Comparison of ENCODE assay signal across 8 cellular contexts in genomic region chr7:43700059-43700501, GRCh38. TPM values are rescaled to one million over a fixed set of nuclear protein-coding genes. Genes with fewer than 3 reads are reported as not detected.
DNase-seq lines count a peak whose midpoint lies in the region; ATAC-seq and TF ChIP-seq lines count a peak whose summit lies in the region.

No MANE protein-coding gene starts in this region.

- H3K27me3 ChIP-seq in heart right ventricle (no peaks in the 10 kb centered on the region), skeletal muscle satellite cell (ENCODE audit: control insufficient read depth, insufficient read depth, low read length) (no peaks in the 10 kb centered on the region)

- H3K27ac Mint-ChIP-seq in activated B cell treated with CpG ODN at 0.5 μM for 24 hours: peak overlapping the region; percentile 68

- H3K9ac ChIP-seq in skeletal muscle satellite cell (ENCODE audit: low read depth, low read length): peak overlapping the region; percentile 51

- H3K36me3 Mint-ChIP-seq in activated B cell treated with CpG ODN at 0.5 μM for 24 hours (ENCODE audit: low read depth): peaks cover 13% of the 10 kb centered on the region

- ATAC-seq in activated B cell treated with CpG ODN at 0.5 μM for 24 hours (ENCODE audit: low read depth) (peak; percentile 84), heart right ventricle (peak in 7 of 8 donors; percentile 49 to 83 (median 60))

- POLR2A ChIA-PET in activated B cell treated with CpG ODN at 0.5 μM for 24 hours (lab: Charles Lee): interaction anchor here (0.5 to 5.1 kb wide), 13 partner anchors 10 to 170 kb away, joined by 3 to 295 read pairs (median 5); partner anchors contain the start of genes MRPS24 and STK17A

- 23 to 40% methylated on average over 6 of the region's 6 CpGs for WGBS in heart right ventricle, 2 donors

- in situ Hi-C loops in GM13976 (cut with MboI; ENCODE audit: low sequenced_read_pairs, unreplicated experiment): loop anchor here (25.0 kb wide), 2 partner anchors 238 to 413 kb away; no protein-coding TSS in a partner anchor

- H3K4me3 ChIP-seq in heart right ventricle (no peak overlapping the region), skeletal muscle satellite cell (ENCODE audit: low read length) (no peak overlapping the region)

- peak overlapping the region; percentile 21 for H3K4me3 Mint-ChIP-seq in activated B cell treated with CpG ODN at 0.5 μM for 24 hours

- intact Hi-C loops in activated B cell treated with CpG ODN at 0.5 μM for 24 hours (cut with micrococcal nuclease) (loop anchor here (1.0 to 2.0 kb wide), 5 partner anchors 21 to 139 kb away; no protein-coding TSS in a partner anchor), heart right ventricle (cut with DNase I) (loop anchor here in 7 of 10 donors (1.0 to 10.0 kb wide), 7 partner anchors 63 to 765 kb away; partner anchors contain the start of genes STK17A (in 3 of the 7), MRPL32 (in 1 of the 7) and PSMA2 (in 1 of the 7))

- peak; percentile 56 for TF ChIP-seq CTCF in GM13976 (IDR thresholded peaks at IDR 0.05; ENCODE audit: borderline replicate concordance, control extremely low read depth, extremely low read depth, insufficient read depth, missing control alignments)
- peak; percentile 41 for TF ChIP-seq CTCF in activated B cell treated with CpG ODN at 0.5 μM for 24 hours (IDR thresholded peaks at IDR 0.05)
- peak; percentile 50 to 87 (median 76) for TF ChIP-seq CTCF in heart right ventricle (IDR thresholded peaks at IDR 0.05)
- no peak for TF ChIP-seq CTCF in GM20000 (IDR thresholded peaks at IDR 0.05; ENCODE audit: extremely low read depth, missing control alignments)

- H3K9me3 Mint-ChIP-seq in activated B cell treated with CpG ODN at 0.5 μM for 24 hours: no peaks in the 10 kb centered on the region

- H3K27ac ChIP-seq in heart right ventricle: no peak overlapping the region

- no peaks in the 10 kb centered on the region for H3K27me3 Mint-ChIP-seq in activated B cell treated with CpG ODN at 0.5 μM for 24 hours

- H3K4me1 ChIP-seq in heart right ventricle (peaks cover 0 to 30% (median 7%) of the 10 kb centered on the region in 9 donors), skeletal muscle satellite cell (ENCODE audit: control insufficient read depth, insufficient read depth, low read length) (peaks cover 14% of the 10 kb centered on the region)

- peaks cover 0 to 4% (median 0%) of the 10 kb centered on the region in 11 donors for H3K9me3 ChIP-seq in heart right ventricle
- no peaks in the 10 kb centered on the region for H3K9me3 ChIP-seq in skeletal muscle satellite cell (replicated peaks; ENCODE audit: low read length)

- H3K4me1 Mint-ChIP-seq in activated B cell treated with CpG ODN at 0.5 μM for 24 hours: peaks cover 30% of the 10 kb centered on the region

- peak; percentile 43 for DNase-seq in AG20443 (ENCODE audit: low spot score)
- DNase-seq in GM13976 (ENCODE audit: low spot score): no peak
- DNase-seq in NCI-H1930 (lab: John Stamatoyannopoulos, UW): peak; percentile 21 to 33
- no peak for DNase-seq in activated B cell treated with CpG ODN at 0.5 μM for 24 hours
- DNase-seq in heart right ventricle: no peak
- no peak for DNase-seq in effector CD8-positive, alpha-beta T cell (lab: John Stamatoyannopoulos, UW)
- no peak for DNase-seq in GM20000 (ENCODE audit: low spot score)

- CTCF ChIA-PET in activated B cell treated with CpG ODN at 0.5 μM for 24 hours (lab: Charles Lee): interaction anchor here (0.6 to 6.8 kb wide), 42 partner anchors 9 to 790 kb away, joined by 3 to 648 read pairs (median 5); partner anchors contain the start of genes COA1 and STK17A

- peaks cover 0 to under 1% (median 0%) of the 10 kb centered on the region in 9 donors for H3K36me3 ChIP-seq in heart right ventricle
- H3K36me3 ChIP-seq in skeletal muscle satellite cell (ENCODE audit: insufficient read depth, low read length): no peaks in the 10 kb centered on the region

- H3K4me2 ChIP-seq in skeletal muscle satellite cell (ENCODE audit: low read length): no peak overlapping the region

RNA-seq across cellular contexts. Expression of gene COA1, which starts 29.2 kb away (rescaled TPM):
- total RNA-seq in activated B cell treated with CpG ODN at 0.5 μM for 24 hours: 49.2 and 56.9 TPM in 2 replicates
- total RNA-seq in heart right ventricle: 10 to 100 TPM; 64.5 to 83.1 (median 75.4) TPM
- polyA plus RNA-seq in heart right ventricle: 10 to 100 TPM; 52.1 to 83.3 TPM
- total RNA-seq in skeletal muscle satellite cell (2012; rRNA removed): 36.0 and 74.7 TPM in 2 replicates

RNA-seq across cellular contexts. Expression of gene BLVRA, which starts 58.4 kb away (rescaled TPM):
- total RNA-seq in activated B cell treated with CpG ODN at 0.5 μM for 24 hours (8.5 and 10.2 TPM in 2 replicates), heart right ventricle (10 to 100 TPM; 39.4 to 68.9 (median 45.1) TPM)
- polyA plus RNA-seq in heart right ventricle: 10 to 100 TPM; 47.8 to 54.6 TPM
- total RNA-seq in skeletal muscle satellite cell (2012; rRNA removed): 19.2 and 22.6 TPM in 2 replicates

Comparison
In these comparisons a context has a peak if more than half of its experiments do, and no peak if none do; other contexts are left out.
1. DNase-seq: peak in AG20443 (single experiment) and NCI-H1930 (2 of 2); none in GM13976 (single experiment), activated B cell treated with CpG ODN at 0.5 μM for 24 hours (single experiment), heart right ventricle (0 of 2), effector CD8-positive, alpha-beta T cell (single experiment) and GM20000 (single experiment).